ENCODE assay signal across 10 cellular contexts in the genomic region with DNA sequence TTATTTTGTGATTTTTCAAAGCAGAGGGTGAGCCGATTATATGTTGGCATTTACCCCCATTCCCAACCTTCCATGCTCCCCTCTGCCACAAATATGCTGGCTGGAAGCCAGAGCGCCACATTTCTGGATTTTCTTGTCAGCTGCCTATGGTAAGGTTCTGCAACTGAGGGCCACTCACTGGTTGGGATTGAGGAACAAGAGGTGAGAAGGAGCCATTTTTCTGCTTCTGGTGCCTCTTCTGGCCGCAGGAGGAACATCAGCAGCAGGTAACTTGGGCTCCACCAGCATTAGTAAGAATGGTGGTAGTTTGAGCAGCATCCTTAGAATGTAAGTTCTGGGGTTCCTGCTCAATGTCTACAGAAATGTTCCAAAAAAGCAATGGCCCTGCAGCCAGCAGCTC.
A peak's percentile ranks its signal among the peaks of the same experiment; 100 is the strongest.
DNase-seq lines count a peak whose midpoint lies in the region; ATAC-seq and TF ChIP-seq lines count a peak whose summit lies in the region.
"Had no signal": no experiment of that assay in that cellular context is flagged by ENCODE, and none has a peak within 500 bp of the region (broad histone marks: within the 10 kb centered on the region; RNA-seq: fewer than 3 reads in every experiment).

No MANE protein-coding gene starts in this region.

- CTCF ChIA-PET in A673 (lab: Charles Lee): no interaction called here

- H3K9me3 Mint-ChIP-seq in effector memory CD8-positive, alpha-beta T cell: no peaks in the 10 kb centered on the region

- no peaks in the 10 kb centered on the region for H3K9me3 ChIP-seq in A673 (ENCODE audit: low read depth, low read length, poor library complexity, severe bottlenecking)
- no peaks in the 10 kb centered on the region for H3K9me3 ChIP-seq in NT2/D1 (ENCODE audit: insufficient read depth, low read length)
- peaks cover 0 to 8% (median 0%) of the 10 kb centered on the region in 4 donors for H3K9me3 ChIP-seq in sigmoid colon
- H3K9me3 ChIP-seq in ovary: no peaks in the 10 kb centered on the region

- H3K27me3 ChIP-seq in A673 (replicated peaks; ENCODE audit: insufficient read depth, low read depth, low read length, poor library complexity) (no peaks in the 10 kb centered on the region), NT2/D1 (ENCODE audit: insufficient read depth, insufficient read length) (no peaks in the 10 kb centered on the region), foreskin keratinocyte (peaks cover 8% of the 10 kb centered on the region), sigmoid colon (no peaks in the 10 kb centered on the region), ovary (no peaks in the 10 kb centered on the region)

- TF ChIP-seq EP300 in sigmoid colon (IDR thresholded peaks at IDR 0.05) (no peak), ovary (IDR thresholded peaks at IDR 0.05) (no peak)

- H3K27ac Mint-ChIP-seq in effector memory CD8-positive, alpha-beta T cell: no peak overlapping the region

- no peak overlapping the region for H3K4me3 Mint-ChIP-seq in effector memory CD8-positive, alpha-beta T cell

- intact Hi-C loops in A673 (cut with micrococcal nuclease; ENCODE audit: unreplicated experiment): no loop called here
- intact Hi-C loops in sigmoid colon (cut with DNase I): no loop called here
- intact Hi-C loops in ovary (cut with DNase I): no loop called here

- TF ChIP-seq CTCF in A673 (conservative IDR thresholded peaks at IDR 0.05; ENCODE audit: low read depth, low read length) (peak; percentile 45), GM12875 (IDR thresholded peaks at IDR 0.05; ENCODE audit: borderline replicate concordance, insufficient read depth, low read depth, low read length) (peak; percentile 65), foreskin keratinocyte (conservative IDR thresholded peaks at IDR 0.05) (peak; percentile 48), sigmoid colon (IDR thresholded peaks at IDR 0.05) (no peak), ovary (IDR thresholded peaks at IDR 0.05) (no peak)

- POLR2A ChIA-PET in A673 (lab: Charles Lee; ENCODE audit: low non-redundant PET): no interaction called here

- TF ChIP-seq POLR2A in sigmoid colon (IDR thresholded peaks at IDR 0.05): no peak
- TF ChIP-seq POLR2A in ovary (IDR thresholded peaks at IDR 0.05): no peak

- WGBS in sigmoid colon, 2 donors: 78 to 91% methylated on average over 3 of the region's 3 CpGs
- 90 to 92% (median 91%) methylated on average over 3 of the region's 3 CpGs for WGBS in ovary, 3 donors

- DNase-seq in A673 (ENCODE audit: low spot score): peak; percentile 3
- peak; percentile 8 for DNase-seq in NT2/D1 (ENCODE audit: low read depth, low spot score)
- peak in 1 of 2 donors; percentile 9 for DNase-seq in foreskin keratinocyte
- no peak for DNase-seq in NCI-H226
- no peak for DNase-seq in sigmoid colon
- DNase-seq in ovary: no peak
- no peak for DNase-seq in effector memory CD8-positive, alpha-beta T cell
- DNase-seq: activated gamma-delta T cell treated with Interleukin-2 at 50 U/mL for 16 hours, DMS79 treated with DMSO at 0.1 percent for 48 hours had no signal

- no peak overlapping the region for H3K9ac ChIP-seq in NT2/D1 (ENCODE audit: insufficient read length, low read depth)

- H3K27me3 Mint-ChIP-seq in effector memory CD8-positive, alpha-beta T cell: peaks cover 0 to 6% of the 10 kb centered on the region in 2 donors

- H3K27ac ChIP-seq in A673 (ENCODE audit: low read depth, low read length, poor library complexity, severe bottlenecking): no peak overlapping the region
- H3K27ac ChIP-seq in foreskin keratinocyte: no peak overlapping the region
- no peak overlapping the region for H3K27ac ChIP-seq in sigmoid colon
- no peak overlapping the region for H3K27ac ChIP-seq in ovary

- no peak overlapping the region for H3K4me3 ChIP-seq in A673 (ENCODE audit: low read depth, low read length, poor library complexity, severe bottlenecking)
- no peak overlapping the region for H3K4me3 ChIP-seq in GM12875 (ENCODE audit: low read depth, low read length)
- H3K4me3 ChIP-seq in NT2/D1 (ENCODE audit: insufficient read length, low read depth): no peak overlapping the region
- H3K4me3 ChIP-seq in sigmoid colon: no peak overlapping the region
- no peak overlapping the region for H3K4me3 ChIP-seq in ovary

- BruUV-seq in A673 (replicated peaks; lab: Mats Ljungman, UMichigan): no TSS peak

- H3K36me3 ChIP-seq in A673 (ENCODE audit: insufficient read depth, low read length, poor library complexity, severe bottlenecking) (no peaks in the 10 kb centered on the region), NT2/D1 (ENCODE audit: insufficient read depth, insufficient read length, low read length) (no peaks in the 10 kb centered on the region), sigmoid colon (no peaks in the 10 kb centered on the region), ovary (no peaks in the 10 kb centered on the region)

- no peaks in the 10 kb centered on the region for H3K36me3 Mint-ChIP-seq in effector memory CD8-positive, alpha-beta T cell (ENCODE audit: insufficient read depth)

- H3K4me1 ChIP-seq in A673 (ENCODE audit: insufficient read depth, low read length, poor library complexity, severe bottlenecking) (no peaks in the 10 kb centered on the region), NT2/D1 (ENCODE audit: insufficient read depth, insufficient read length) (no peaks in the 10 kb centered on the region), foreskin keratinocyte (no peaks in the 10 kb centered on the region), sigmoid colon (peaks cover 0 to 7% (median 0%) of the 10 kb centered on the region in 4 donors), ovary (ENCODE audit: insufficient read depth) (peaks cover 1% of the 10 kb centered on the region)

- peak; percentile 54 for ATAC-seq in foreskin keratinocyte
- no peak for ATAC-seq in effector memory CD8-positive, alpha-beta T cell (replicated peaks)

- H3K4me1 Mint-ChIP-seq in effector memory CD8-positive, alpha-beta T cell (ENCODE audit: low read depth in 2 of 2): no peaks in the 10 kb centered on the region

Comparison
In these comparisons a context has a peak if more than half of its experiments do, and no peak if none do; other contexts are left out.
1. DNase-seq: peak in A673 (single experiment) and NT2/D1 (single experiment); none in NCI-H226 (single experiment), sigmoid colon (single experiment), ovary (0 of 5) and effector memory CD8-positive, alpha-beta T cell (0 of 3).
2. CTCF ChIP-seq: peak in A673 (single experiment), GM12875 (single experiment) and foreskin keratinocyte (single experiment); none in sigmoid colon (0 of 4) and ovary (0 of 3).